ENCODE assay signal across 8 cellular contexts in the genomic region with DNA sequence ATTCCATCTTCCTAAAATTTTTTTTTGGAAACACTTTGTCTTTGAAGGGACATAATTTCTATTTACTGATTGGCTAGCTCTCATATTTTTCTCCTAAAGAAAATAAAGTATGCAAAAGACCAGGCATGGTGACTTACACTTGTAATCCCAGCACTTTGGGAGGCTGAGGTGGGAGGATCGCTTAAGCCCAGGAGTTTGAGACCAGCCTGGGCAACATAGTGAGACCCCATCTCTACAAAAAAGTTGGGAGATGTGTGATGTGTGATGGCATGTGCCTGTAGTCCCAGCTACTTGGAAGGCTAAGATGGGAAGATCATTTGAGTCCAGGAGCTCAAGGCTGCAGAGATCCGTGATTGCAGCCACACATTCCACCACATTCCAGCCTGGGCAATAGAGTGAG.
DNase-seq lines count a peak whose midpoint lies in the region; ATAC-seq and TF ChIP-seq lines count a peak whose summit lies in the region.
"Not testable (repeated sequence)": the region's sequence is repeated elsewhere in the genome, so short reads cannot be mapped to it uniquely, and the experiment has no call there.

No MANE protein-coding gene starts in this region.

- not testable (repeated sequence) for H3K4me1 ChIP-seq in CD4-positive, CD25-positive, alpha-beta regulatory T cell (ENCODE audit: control insufficient read depth, insufficient read depth, low read length, poor library complexity, severe bottlenecking); HEK293 (ENCODE audit: control insufficient read depth, insufficient read depth, low read length); effector memory CD4-positive, alpha-beta T cell (ENCODE audit: control insufficient read depth, insufficient read depth, low read length, poor library complexity, severe bottlenecking)

- not testable (repeated sequence) for H3K9me3 ChIP-seq in CD4-positive, CD25-positive, alpha-beta regulatory T cell (ENCODE audit: control insufficient read depth in 2 of 2, low read length in 2 of 2); HEK293 (ENCODE audit: control insufficient read depth, insufficient read depth, low read depth, low read length); effector memory CD4-positive, alpha-beta T cell (ENCODE audit: control insufficient read depth, low read length); neural cell (ENCODE audit: low read length)

- H3K27ac Mint-ChIP-seq in CD4-positive, CD25-positive, alpha-beta regulatory T cell = peak overlapping the region in 1 of 3 donors; percentile 79
- peak overlapping the region; percentile 69 for H3K27ac Mint-ChIP-seq in T-helper 2 cell treated with Interferon-gamma antibody and Interleukin-4, amounts not matched to agents 5 μg/mL and 100 μg/mL, for 36 hours
- H3K27ac Mint-ChIP-seq in activated CD4-positive, alpha-beta memory T cell treated with anti-CD3 and anti-CD28 coated beads, Interleukin-2, amount 10 ng/mL, durations not matched to agents 7 days and 5 days; activated T-helper 1 cell treated with anti-CD3 and anti-CD28 coated beads, Interleukin-12 subunit alpha, Interleukin-12 subunit beta, Interleukin-2, Interleukin-4 antibody, amounts not matched to agents 30 ng/mL and 10 ng/mL and 1 ng/mL, durations not matched to agents 14 hours and 24 hours and 36 hours: not testable (repeated sequence)
- peak overlapping the region; percentile 86 to 91 for H3K27ac Mint-ChIP-seq in activated naive CD4-positive, alpha-beta T cell treated with anti-CD3 and anti-CD28 coated beads, Interleukin-2, amount 50 U/mL, for 72 hours

- H3K27ac ChIP-seq in CD4-positive, CD25-positive, alpha-beta regulatory T cell (ENCODE audit: insufficient read depth, low read length, poor library complexity, severe bottlenecking); HEK293 (ENCODE audit: extremely low read depth, low read depth, low read length); effector memory CD4-positive, alpha-beta T cell (ENCODE audit: insufficient read depth, low read length, poor library complexity, severe bottlenecking): not testable (repeated sequence)
- peak overlapping the region; percentile 18 for H3K27ac ChIP-seq in neural cell (ENCODE audit: low read length)

- H3K4me3 Mint-ChIP-seq in CD4-positive, CD25-positive, alpha-beta regulatory T cell = peak overlapping the region in 1 of 4 donors; percentile 72
- H3K4me3 Mint-ChIP-seq in T-helper 2 cell treated with Interferon-gamma antibody and Interleukin-4, amounts not matched to agents 5 μg/mL and 100 μg/mL, for 36 hours = peak overlapping the region; percentile 57
- peak overlapping the region; percentile 58 for H3K4me3 Mint-ChIP-seq in activated CD4-positive, alpha-beta memory T cell treated with anti-CD3 and anti-CD28 coated beads, Interleukin-2, amount 10 ng/mL, durations not matched to agents 7 days and 5 days
- H3K4me3 Mint-ChIP-seq in activated T-helper 1 cell treated with anti-CD3 and anti-CD28 coated beads, Interleukin-12 subunit alpha, Interleukin-12 subunit beta, Interleukin-2, Interleukin-4 antibody, amounts not matched to agents 30 ng/mL and 10 ng/mL and 1 ng/mL, durations not matched to agents 14 hours and 24 hours and 36 hours = peak overlapping the region; percentile 65

- TF ChIP-seq EP300 in neural cell (conservative IDR thresholded peaks at IDR 0.05; ENCODE audit: poor library complexity, severe bottlenecking) = not testable (repeated sequence)

- H3K4me3 ChIP-seq in CD4-positive, CD25-positive, alpha-beta regulatory T cell (ENCODE audit: low read depth, low read length) = peak overlapping the region; percentile 49
- not testable (repeated sequence) for H3K4me3 ChIP-seq in HEK293 (ENCODE audit: low read depth, low read length); neural cell (ENCODE audit: low read length)
- peak overlapping the region; percentile 39 for H3K4me3 ChIP-seq in effector memory CD4-positive, alpha-beta T cell (ENCODE audit: insufficient read depth, low read depth, low read length, poor library complexity, severe bottlenecking)

- not testable (repeated sequence) for H2AFZ ChIP-seq in neural cell (ENCODE audit: low read depth, low read length)

- H3K9me2 ChIP-seq in neural cell (ENCODE audit: insufficient read depth, low read length) = not testable (repeated sequence)

- not testable (repeated sequence) for H3K9me3 Mint-ChIP-seq in CD4-positive, CD25-positive, alpha-beta regulatory T cell; T-helper 2 cell treated with Interferon-gamma antibody and Interleukin-4, amounts not matched to agents 5 μg/mL and 100 μg/mL, for 36 hours; activated CD4-positive, alpha-beta memory T cell treated with anti-CD3 and anti-CD28 coated beads, Interleukin-2, amount 10 ng/mL, durations not matched to agents 7 days and 5 days; activated T-helper 1 cell treated with anti-CD3 and anti-CD28 coated beads, Interleukin-12 subunit alpha, Interleukin-12 subunit beta, Interleukin-2, Interleukin-4 antibody, amounts not matched to agents 30 ng/mL and 10 ng/mL and 1 ng/mL, durations not matched to agents 14 hours and 24 hours and 36 hours; activated naive CD4-positive, alpha-beta T cell treated with anti-CD3 and anti-CD28 coated beads, Interleukin-2, amount 50 U/mL, for 72 hours

- not testable (repeated sequence) for TF ChIP-seq CTCF in HEK293 (tag by site-specific recombination; IDR thresholded peaks at IDR 0.05); neural cell (IDR thresholded peaks at IDR 0.05; ENCODE audit: poor library complexity, severe bottlenecking)

- H3K9ac ChIP-seq in neural cell (ENCODE audit: low read length) = not testable (repeated sequence)

- not testable (repeated sequence) for H3K4me2 ChIP-seq in neural cell (ENCODE audit: low read length)

- H4K20me1 ChIP-seq in neural cell (ENCODE audit: insufficient read depth) = not testable (repeated sequence)

- H3K4me1 Mint-ChIP-seq in CD4-positive, CD25-positive, alpha-beta regulatory T cell = peaks cover 0 to 16% (median 10%) of the 10 kb centered on the region in 4 donors
- H3K4me1 Mint-ChIP-seq in T-helper 2 cell treated with Interferon-gamma antibody and Interleukin-4, amounts not matched to agents 5 μg/mL and 100 μg/mL, for 36 hours (ENCODE audit: low read depth) = peaks cover 14% of the 10 kb centered on the region
- H3K4me1 Mint-ChIP-seq in activated CD4-positive, alpha-beta memory T cell treated with anti-CD3 and anti-CD28 coated beads, Interleukin-2, amount 10 ng/mL, durations not matched to agents 7 days and 5 days = peaks cover 15% of the 10 kb centered on the region
- H3K4me1 Mint-ChIP-seq in activated T-helper 1 cell treated with anti-CD3 and anti-CD28 coated beads, Interleukin-12 subunit alpha, Interleukin-12 subunit beta, Interleukin-2, Interleukin-4 antibody, amounts not matched to agents 30 ng/mL and 10 ng/mL and 1 ng/mL, durations not matched to agents 14 hours and 24 hours and 36 hours (ENCODE audit: low read depth) = peaks cover 22% of the 10 kb centered on the region

- POLR2A ChIA-PET in HEK293 (lab: Yijun Ruan, JAX); activated CD4-positive, alpha-beta memory T cell treated with anti-CD3 and anti-CD28 coated beads, Interleukin-2, amount 10 ng/mL, durations not matched to agents 7 days and 5 days (lab: Charles Lee): not testable (repeated sequence)

- intact Hi-C loops in activated T-helper 1 cell treated with anti-CD3 and anti-CD28 coated beads, Interleukin-12 subunit alpha, Interleukin-12 subunit beta, Interleukin-2, Interleukin-4 antibody, amounts not matched to agents 30 ng/mL and 10 ng/mL and 1 ng/mL, durations not matched to agents 14 hours and 24 hours and 36 hours (cut with micrococcal nuclease) = loop anchor here (2.0 kb wide), 1 partner anchor 195 kb away; no protein-coding TSS in a partner anchor

- H3K36me3 ChIP-seq in CD4-positive, CD25-positive, alpha-beta regulatory T cell (ENCODE audit: control insufficient read depth, insufficient read depth, low read length); HEK293 (ENCODE audit: control insufficient read depth in 2 of 2, insufficient read depth in 1 of 2, low read length in 2 of 2); effector memory CD4-positive, alpha-beta T cell (ENCODE audit: control insufficient read depth, insufficient read depth, low read length); neural cell (ENCODE audit: insufficient read depth, low read length): not testable (repeated sequence)

- not testable (repeated sequence) for H3K36me3 Mint-ChIP-seq in CD4-positive, CD25-positive, alpha-beta regulatory T cell; T-helper 2 cell treated with Interferon-gamma antibody and Interleukin-4, amounts not matched to agents 5 μg/mL and 100 μg/mL, for 36 hours (ENCODE audit: low read depth); activated CD4-positive, alpha-beta memory T cell treated with anti-CD3 and anti-CD28 coated beads, Interleukin-2, amount 10 ng/mL, durations not matched to agents 7 days and 5 days (ENCODE audit: low read depth); activated T-helper 1 cell treated with anti-CD3 and anti-CD28 coated beads, Interleukin-12 subunit alpha, Interleukin-12 subunit beta, Interleukin-2, Interleukin-4 antibody, amounts not matched to agents 30 ng/mL and 10 ng/mL and 1 ng/mL, durations not matched to agents 14 hours and 24 hours and 36 hours (ENCODE audit: low read depth); activated naive CD4-positive, alpha-beta T cell treated with anti-CD3 and anti-CD28 coated beads, Interleukin-2, amount 50 U/mL, for 72 hours

- not testable (repeated sequence) for DNase-seq in CD4-positive, CD25-positive, alpha-beta regulatory T cell; T-helper 2 cell treated with Interferon-gamma antibody and Interleukin-4, amounts not matched to agents 5 μg/mL and 100 μg/mL, for 36 hours (ENCODE audit: low spot score); activated CD4-positive, alpha-beta memory T cell treated with anti-CD3 and anti-CD28 coated beads, Interleukin-2, amount 10 ng/mL, durations not matched to agents 7 days and 5 days; activated T-helper 1 cell treated with anti-CD3 and anti-CD28 coated beads, Interleukin-12 subunit alpha, Interleukin-12 subunit beta, Interleukin-2, Interleukin-4 antibody, amounts not matched to agents 30 ng/mL and 10 ng/mL and 1 ng/mL, durations not matched to agents 14 hours and 24 hours and 36 hours (ENCODE audit: low spot score); activated naive CD4-positive, alpha-beta T cell treated with anti-CD3 and anti-CD28 coated beads, Interleukin-2, amount 50 U/mL, for 72 hours (ENCODE audit: low spot score in 2 of 2); effector memory CD4-positive, alpha-beta T cell

- H3K27me3 ChIP-seq in CD4-positive, CD25-positive, alpha-beta regulatory T cell (ENCODE audit: control insufficient read depth, insufficient read depth, low read length); effector memory CD4-positive, alpha-beta T cell (replicated peaks; ENCODE audit: control insufficient read depth, insufficient read depth, low read length, poor library complexity, severe bottlenecking); neural cell (ENCODE audit: insufficient read depth, low read depth, low read length): not testable (repeated sequence)

- H3F3A ChIP-seq in neural cell (ENCODE audit: insufficient read depth, low read length, poor library complexity, severe bottlenecking) = not testable (repeated sequence)

- H3K79me2 ChIP-seq in neural cell (replicated peaks; ENCODE audit: insufficient read depth, low read length) = not testable (repeated sequence)

- not testable (repeated sequence) for ATAC-seq in CD4-positive, CD25-positive, alpha-beta regulatory T cell (ENCODE audit: low read depth in 2 of 2); activated naive CD4-positive, alpha-beta T cell treated with anti-CD3 and anti-CD28 coated beads, Interleukin-2, amount 50 U/mL, for 72 hours

- not testable (repeated sequence) for TF ChIP-seq RAD21 in neural cell (conservative IDR thresholded peaks at IDR 0.05)

- CTCF ChIA-PET in HEK293 (lab: Yijun Ruan, JAX); activated CD4-positive, alpha-beta memory T cell treated with anti-CD3 and anti-CD28 coated beads, Interleukin-2, amount 10 ng/mL, durations not matched to agents 7 days and 5 days (lab: Charles Lee): not testable (repeated sequence)

- H3K27me3 Mint-ChIP-seq in CD4-positive, CD25-positive, alpha-beta regulatory T cell; T-helper 2 cell treated with Interferon-gamma antibody and Interleukin-4, amounts not matched to agents 5 μg/mL and 100 μg/mL, for 36 hours (ENCODE audit: low read depth); activated CD4-positive, alpha-beta memory T cell treated with anti-CD3 and anti-CD28 coated beads, Interleukin-2, amount 10 ng/mL, durations not matched to agents 7 days and 5 days; activated T-helper 1 cell treated with anti-CD3 and anti-CD28 coated beads, Interleukin-12 subunit alpha, Interleukin-12 subunit beta, Interleukin-2, Interleukin-4 antibody, amounts not matched to agents 30 ng/mL and 10 ng/mL and 1 ng/mL, durations not matched to agents 14 hours and 24 hours and 36 hours (ENCODE audit: insufficient read depth): not testable (repeated sequence)
